Comparison of ENCODE assay signal across 23 cellular contexts in the genomic region with DNA sequence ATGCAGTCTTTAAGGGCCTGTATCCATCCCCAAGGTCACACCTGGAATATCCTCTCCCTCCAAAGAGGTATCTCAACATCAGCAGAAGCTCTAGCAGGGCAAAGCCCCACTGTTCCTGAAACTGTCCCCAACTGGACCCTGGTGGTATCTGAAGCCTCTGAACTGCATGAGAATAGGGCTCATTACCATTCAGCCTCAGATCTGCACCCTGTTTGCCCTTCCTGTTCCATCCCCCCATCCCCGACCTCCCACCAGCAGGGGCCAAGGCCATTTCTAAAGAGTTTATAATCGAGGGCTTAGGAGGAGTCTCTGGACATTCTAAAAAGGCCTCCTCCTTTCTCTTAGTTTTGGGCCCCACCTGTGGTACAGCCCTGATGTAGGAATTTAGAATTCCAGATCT.
"Had no signal": no experiment of that assay in that cellular context is flagged by ENCODE, and none has a peak within 500 bp of the region (broad histone marks: within the 10 kb centered on the region; RNA-seq: fewer than 3 reads in every experiment).

No MANE protein-coding gene starts in this region.

- H3K27me3 ChIP-seq: gastrocnemius medialis, ovary, upper lobe of left lung had no signal

- H3K9me3 ChIP-seq: gastrocnemius medialis, lower lobe of right lung, ovary, psoas muscle, sigmoid colon, thoracic aorta, tibial nerve, upper lobe of left lung had no signal

- H3K27ac Mint-ChIP-seq: naive thymus-derived CD8-positive, alpha-beta T cell; nephron progenitor cell; stimulated activated effector memory CD8-positive, alpha-beta T cell treated with anti-CD3 and anti-CD28 coated beads, Interleukin-12 subunit alpha, Interleukin-12 subunit beta, amount 100 ng/mL, for 72 hours; stimulated activated naive CD8-positive, alpha-beta T cell treated with anti-CD3 and anti-CD28 coated beads, Interleukin-15, Interleukin-2, amounts not matched to agents 100 ng/mL and 50 ng/mL, for 24 hours had no signal

- H3K36me3 Mint-ChIP-seq: naive thymus-derived CD8-positive, alpha-beta T cell; stimulated activated effector memory CD8-positive, alpha-beta T cell treated with anti-CD3 and anti-CD28 coated beads, Interleukin-12 subunit alpha, Interleukin-12 subunit beta, amount 100 ng/mL, for 72 hours had no signal

- H3K4me3 Mint-ChIP-seq: naive thymus-derived CD8-positive, alpha-beta T cell; nephron progenitor cell; stimulated activated effector memory CD8-positive, alpha-beta T cell treated with anti-CD3 and anti-CD28 coated beads, Interleukin-12 subunit alpha, Interleukin-12 subunit beta, amount 100 ng/mL, for 72 hours; stimulated activated naive CD8-positive, alpha-beta T cell treated with anti-CD3 and anti-CD28 coated beads, Interleukin-15, Interleukin-2, amounts not matched to agents 100 ng/mL and 50 ng/mL, for 24 hours had no signal

- DNase-seq: dermis blood vessel endothelial cell; effector memory CD4-positive, alpha-beta T cell; erythroblast; gastrocnemius medialis; head of caudate nucleus; left ventricle myocardium superior; lower lobe of right lung; naive thymus-derived CD8-positive, alpha-beta T cell; nephron progenitor cell; occipital lobe; ovary; posterior cingulate gyrus; psoas muscle; right cardiac atrium; sigmoid colon; stimulated activated CD4-positive, alpha-beta T cell treated with anti-CD3 and anti-CD28 coated beads, Interleukin-2, amount 100 ng/mL, for 24 hours; stimulated activated CD4-positive, alpha-beta T cell treated with anti-CD3 and anti-CD28 coated beads, Interleukin-4, amount 100 ng/mL, for 24 hours; upper lobe of left lung had no signal

- H3K4me1 ChIP-seq: gastrocnemius medialis, lower lobe of right lung, psoas muscle, sigmoid colon, tibial nerve, upper lobe of left lung had no signal

- H3K4me3 ChIP-seq: coronary artery, gastrocnemius medialis, lower lobe of right lung, ovary, psoas muscle, sigmoid colon, thoracic aorta, tibial nerve, upper lobe of left lung had no signal

- H3K4me1 Mint-ChIP-seq: nephron progenitor cell; stimulated activated effector memory CD8-positive, alpha-beta T cell treated with anti-CD3 and anti-CD28 coated beads, Interleukin-12 subunit alpha, Interleukin-12 subunit beta, amount 100 ng/mL, for 72 hours had no signal

- H3K27ac ChIP-seq: coronary artery, gastrocnemius medialis, lower lobe of right lung, ovary, psoas muscle, sigmoid colon, thoracic aorta, tibial nerve, upper lobe of left lung had no signal

- ATAC-seq: gastrocnemius medialis; left ventricle myocardium superior; lower lobe of right lung; naive thymus-derived CD8-positive, alpha-beta T cell; psoas muscle; right cardiac atrium had no signal

- H3K36me3 ChIP-seq: gastrocnemius medialis, lower lobe of right lung, ovary, sigmoid colon, thoracic aorta, tibial nerve, upper lobe of left lung had no signal

- H3K9me3 Mint-ChIP-seq: naive thymus-derived CD8-positive, alpha-beta T cell; nephron progenitor cell; stimulated activated effector memory CD8-positive, alpha-beta T cell treated with anti-CD3 and anti-CD28 coated beads, Interleukin-12 subunit alpha, Interleukin-12 subunit beta, amount 100 ng/mL, for 72 hours; stimulated activated naive CD8-positive, alpha-beta T cell treated with anti-CD3 and anti-CD28 coated beads, Interleukin-15, Interleukin-2, amounts not matched to agents 100 ng/mL and 50 ng/mL, for 24 hours had no signal
